9 cellular contexts compared by ENCODE assay signal in genomic region chr17:79042421-79043190, GRCh38. TPM values are rescaled to one million over a fixed set of nuclear protein-coding genes. Genes with fewer than 3 reads are reported as not detected.
DNase-seq lines count a peak whose midpoint lies in the region; ATAC-seq and TF ChIP-seq lines count a peak whose summit lies in the region.
"Had no signal": no experiment of that assay in that cellular context is flagged by ENCODE, and none has a peak within 500 bp of the region (broad histone marks: within the 10 kb centered on the region; RNA-seq: fewer than 3 reads in every experiment).

No MANE protein-coding gene starts in this region.

- H3K4me1 Mint-ChIP-seq in WTC11 = peaks cover 6% of the 10 kb centered on the region; the same call in 1 of the 2 replicates

- no peaks in the 10 kb centered on the region for H3K27me3 ChIP-seq in MG63
- H3K27me3 ChIP-seq in breast epithelium = no peaks in the 10 kb centered on the region

- H3K9me3 Mint-ChIP-seq in WTC11 = peaks cover 13% of the 10 kb centered on the region

- DNase-seq in EL (peak; percentile 57), MG63 (peak; percentile 62), WTC11 (ENCODE audit: low spot score) (peak; percentile 90), breast epithelium (ENCODE audit: low spot score in 2 of 2) (peak; percentile 68 to 87), left lobe of liver (ENCODE audit: low spot score) (no peak)
- peak; percentile 44 for DNase-seq in stimulated activated CD8-positive, alpha-beta memory T cell treated with anti-CD3 and anti-CD28 coated beads, Interleukin-12 subunit alpha, Interleukin-12 subunit beta, amount 100 ng/mL, for 4 hours (ENCODE audit: low read depth)

- no peaks in the 10 kb centered on the region for H3K9me3 ChIP-seq in MG63
- H3K9me3 ChIP-seq in breast epithelium = no peaks in the 10 kb centered on the region

- H3K36me3 ChIP-seq in MG63 (no peaks in the 10 kb centered on the region; the same call in 1 of the 2 replicates), breast epithelium (no peaks in the 10 kb centered on the region)
- H3K36me3 ChIP-seq: SJSA1 had no signal

- intact Hi-C loops in breast epithelium (cut with DNase I; ENCODE audit: low total_unique reads) = no loop called here

- POLR2A ChIA-PET in WTC11 (lab: Charles Lee) = no interaction called here

- H3K4me1 ChIP-seq in breast epithelium = no peaks in the 10 kb centered on the region
- H3K4me1 ChIP-seq: SJSA1 had no signal

- H3K27ac ChIP-seq in breast epithelium = peak overlapping the region in 1 of 2 donors; percentile 43
- H3K27ac ChIP-seq: SJSA1 had no signal

- no peak for TF ChIP-seq POLR2A in breast epithelium (IDR thresholded peaks at IDR 0.05)

- CTCF ChIA-PET in WTC11 (lab: Charles Lee) = interaction anchor here (0.6 to 2.1 kb wide), 30 partner anchors 9 to 358 kb away, joined by 3 to 20 read pairs (median 5); partner anchors contain the start of genes CANT1, ENGASE and LGALS3BP

- TF ChIP-seq CTCF in WTC11 (IDR thresholded peaks at IDR 0.05) (peak; percentile 93), breast epithelium (IDR thresholded peaks at IDR 0.05) (peak; percentile 73 to 90 (median 88))

- no peak overlapping the region for H3K4me3 Mint-ChIP-seq in WTC11

- H3K27ac Mint-ChIP-seq in WTC11 = no peak overlapping the region

- ATAC-seq in WTC11 (peak; percentile 73), left lobe of liver (peak; percentile 66), GM19397 (IDR thresholded peaks at IDR 0.05; ENCODE audit: unreplicated experiment) (no peak), GM21423 (IDR thresholded peaks at IDR 0.05; ENCODE audit: unreplicated experiment) (no peak)

- H3K36me3 Mint-ChIP-seq in WTC11 = no peaks in the 10 kb centered on the region

- peaks cover 12% of the 10 kb centered on the region for H3K27me3 Mint-ChIP-seq in WTC11 (ENCODE audit: low read depth)

- H3K4me3 ChIP-seq in MG63 = no peak overlapping the region
- no peak overlapping the region for H3K4me3 ChIP-seq in breast epithelium
- H3K4me3 ChIP-seq: SJSA1 had no signal

TF ChIP-seq in WTC11, 78 proteins besides CTCF, POLR2A, EP300 and RAD21:
- TF ChIP-seq, protein P1, sequence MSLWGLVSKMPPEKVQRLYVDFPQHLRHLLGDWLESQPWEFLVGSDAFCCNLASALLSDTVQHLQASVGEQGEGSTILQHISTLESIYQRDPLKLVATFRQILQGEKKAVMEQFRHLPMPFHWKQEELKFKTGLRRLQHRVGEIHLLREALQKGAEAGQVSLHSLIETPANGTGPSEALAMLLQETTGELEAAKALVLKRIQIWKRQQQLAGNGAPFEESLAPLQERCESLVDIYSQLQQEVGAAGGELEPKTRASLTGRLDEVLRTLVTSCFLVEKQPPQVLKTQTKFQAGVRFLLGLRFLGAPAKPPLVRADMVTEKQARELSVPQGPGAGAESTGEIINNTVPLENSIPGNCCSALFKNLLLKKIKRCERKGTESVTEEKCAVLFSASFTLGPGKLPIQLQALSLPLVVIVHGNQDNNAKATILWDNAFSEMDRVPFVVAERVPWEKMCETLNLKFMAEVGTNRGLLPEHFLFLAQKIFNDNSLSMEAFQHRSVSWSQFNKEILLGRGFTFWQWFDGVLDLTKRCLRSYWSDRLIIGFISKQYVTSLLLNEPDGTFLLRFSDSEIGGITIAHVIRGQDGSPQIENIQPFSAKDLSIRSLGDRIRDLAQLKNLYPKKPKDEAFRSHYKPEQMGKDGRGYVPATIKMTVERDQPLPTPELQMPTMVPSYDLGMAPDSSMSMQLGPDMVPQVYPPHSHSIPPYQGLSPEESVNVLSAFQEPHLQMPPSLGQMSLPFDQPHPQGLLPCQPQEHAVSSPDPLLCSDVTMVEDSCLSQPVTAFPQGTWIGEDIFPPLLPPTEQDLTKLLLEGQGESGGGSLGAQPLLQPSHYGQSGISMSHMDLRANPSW (CRISPR knock-in tag; conservative IDR thresholded peaks at IDR 0.05; ENCODE audit: low read depth) = no peak
- TF ChIP-seq SP1 (CRISPR knock-in tag; conservative IDR thresholded peaks at IDR 0.05) = no peak
- no peak for TF ChIP-seq FOXP4 (CRISPR knock-in tag; IDR thresholded peaks at IDR 0.05)
- no peak for TF ChIP-seq PRDM15 (CRISPR knock-in tag; IDR thresholded peaks at IDR 0.05)
- no peak for TF ChIP-seq E2F5 (CRISPR knock-in tag; IDR thresholded peaks at IDR 0.05)
- TF ChIP-seq, protein P2, sequence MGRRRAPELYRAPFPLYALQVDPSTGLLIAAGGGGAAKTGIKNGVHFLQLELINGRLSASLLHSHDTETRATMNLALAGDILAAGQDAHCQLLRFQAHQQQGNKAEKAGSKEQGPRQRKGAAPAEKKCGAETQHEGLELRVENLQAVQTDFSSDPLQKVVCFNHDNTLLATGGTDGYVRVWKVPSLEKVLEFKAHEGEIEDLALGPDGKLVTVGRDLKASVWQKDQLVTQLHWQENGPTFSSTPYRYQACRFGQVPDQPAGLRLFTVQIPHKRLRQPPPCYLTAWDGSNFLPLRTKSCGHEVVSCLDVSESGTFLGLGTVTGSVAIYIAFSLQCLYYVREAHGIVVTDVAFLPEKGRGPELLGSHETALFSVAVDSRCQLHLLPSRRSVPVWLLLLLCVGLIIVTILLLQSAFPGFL (CRISPR knock-in tag; IDR thresholded peaks at IDR 0.05; ENCODE audit: borderline replicate concordance) = no peak
TF ChIP-seq in WTC11: peak in this region for 0.

RNA-seq across cellular contexts. Expression of gene C1QTNF1, which starts 18.6 kb away (rescaled TPM):
- total RNA-seq in MG63 (2014; rRNA removed; shearing (Covaris generic); ENCODE audit: low replicate concordance) = 23.1 and 38.4 TPM in 2 replicates
- total RNA-seq in WTC11 (2021) (1.5 to 2.7 TPM (median 1.7 TPM) in 3 replicates), breast epithelium (100 to 1,000 TPM in 1 of 3 donors, 10 to 100 TPM in 2; 54.0 to 326 (median 61.9) TPM), left lobe of liver (15.5 TPM)

RNA-seq across cellular contexts. Expression of gene ENGASE, which starts 32.0 kb away (rescaled TPM):
- 10.5 and 12.4 TPM in 2 replicates for total RNA-seq in MG63 (2014; rRNA removed; shearing (Covaris generic); ENCODE audit: low replicate concordance)
- total RNA-seq in WTC11 (2021) (40.0 to 47.5 TPM (median 41.6 TPM) in 3 replicates), breast epithelium (10 to 100 TPM; 27.4 to 35.0 (median 31.5) TPM), left lobe of liver (47.9 TPM)

RNA-seq across cellular contexts. Expression of gene CANT1, which starts 33.0 kb away (rescaled TPM):
- total RNA-seq in MG63 (2014; rRNA removed; shearing (Covaris generic); ENCODE audit: low replicate concordance) = 107 and 112 TPM in 2 replicates
- 34.1 to 39.7 TPM (median 35.1 TPM) in 3 replicates for total RNA-seq in WTC11 (2021)
- total RNA-seq in breast epithelium = 10 to 100 TPM; 26.1 to 48.1 (median 41.0) TPM
- total RNA-seq in left lobe of liver = 20.4 TPM

Comparison
In these comparisons a context has a peak if more than half of its experiments do, and no peak if none do; other contexts are left out.
1. ATAC-seq: peak in WTC11 (single experiment) and left lobe of liver (single experiment); none in GM19397 (single experiment) and GM21423 (single experiment).